Comparison of ENCODE assay signal across 12 cellular contexts in the genomic region with DNA sequence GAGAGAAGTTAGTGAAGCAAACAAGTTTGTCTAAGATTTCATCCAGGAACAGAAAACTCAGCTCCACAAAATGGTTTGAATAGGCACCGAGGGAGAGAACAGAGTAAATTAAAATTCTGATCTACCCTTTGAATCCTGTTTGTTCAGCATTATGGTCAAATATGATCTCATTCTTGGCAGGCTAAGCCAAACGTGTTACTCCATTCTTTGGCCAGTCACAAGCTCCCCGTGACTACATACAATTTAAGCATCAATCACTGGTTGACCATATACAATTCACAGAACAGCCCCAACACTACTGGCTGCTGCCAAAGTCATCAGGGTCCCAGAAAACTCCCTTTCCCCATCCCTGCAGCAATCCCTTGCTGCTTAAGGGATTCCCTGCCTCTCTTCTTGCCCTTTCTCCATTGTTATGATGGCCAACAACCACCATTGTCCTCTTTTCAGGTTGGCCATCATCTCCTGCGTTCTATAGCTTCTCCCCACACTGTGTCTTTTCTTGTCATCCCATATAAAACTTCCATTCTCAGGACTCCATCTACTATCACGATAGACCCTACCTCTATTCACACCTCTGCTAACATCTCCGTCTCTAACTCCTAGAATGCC. TPM values are rescaled to one million over a fixed set of nuclear protein-coding genes. Genes with fewer than 3 reads are reported as not detected.
DNase-seq lines count a peak whose midpoint lies in the region; ATAC-seq and TF ChIP-seq lines count a peak whose summit lies in the region.
"Had no signal": no experiment of that assay in that cellular context is flagged by ENCODE, and none has a peak within 500 bp of the region (broad histone marks: within the 10 kb centered on the region; RNA-seq: fewer than 3 reads in every experiment).

No MANE protein-coding gene starts in this region.

- no peaks in the 10 kb centered on the region for H3K9me3 ChIP-seq in heart left ventricle
- no peaks in the 10 kb centered on the region for H3K9me3 ChIP-seq in psoas muscle
- H3K9me3 ChIP-seq in A673 (ENCODE audit: low read depth, low read length, poor library complexity, severe bottlenecking) = no peaks in the 10 kb centered on the region

- H3K9me3 Mint-ChIP-seq in activated naive CD8-positive, alpha-beta T cell treated with anti-CD3 and anti-CD28 coated beads for 36 hours = peaks cover 2% of the 10 kb centered on the region

- H3K4me1 Mint-ChIP-seq in activated naive CD8-positive, alpha-beta T cell treated with anti-CD3 and anti-CD28 coated beads for 36 hours = no peaks in the 10 kb centered on the region

- peaks cover 3% of the 10 kb centered on the region for H3K27me3 Mint-ChIP-seq in activated naive CD8-positive, alpha-beta T cell treated with anti-CD3 and anti-CD28 coated beads for 36 hours

- BruUV-seq in A673 (replicated peaks; lab: Mats Ljungman, UMichigan) = no TSS peak

- intact Hi-C loops in heart left ventricle (cut with DNase I) (loop anchor here in 6 of 10 donors (1.0 to 10.0 kb wide), 8 partner anchors 43 to 795 kb away; partner anchors contain the start of genes GOLIM4 (in 2 of the 6), PDCD10 (in 1 of the 6) and SERPINI1 (in 1 of the 6)), psoas muscle (cut with DNase I) (loop anchor here in 1 of 2 donors (1.0 to 2.0 kb wide), 2 partner anchors 41 to 45 kb away; partner anchors contain the start of gene GOLIM4), A673 (cut with micrococcal nuclease; ENCODE audit: unreplicated experiment) (loop anchor here (5.0 to 10.0 kb wide), 2 partner anchors 465 to 798 kb away; no protein-coding TSS in a partner anchor)

- H3K27ac ChIP-seq in heart left ventricle (peak overlapping the region in 9 of 12 donors; percentile 23 to 72 (median 53)), psoas muscle (peak overlapping the region; percentile 42), A673 (ENCODE audit: low read depth, low read length, poor library complexity, severe bottlenecking) (no peak overlapping the region)

- no peak overlapping the region for H3K27ac Mint-ChIP-seq in activated naive CD8-positive, alpha-beta T cell treated with anti-CD3 and anti-CD28 coated beads for 36 hours
- H3K27ac Mint-ChIP-seq: activated naive CD8-positive, alpha-beta T cell had no signal

- TF ChIP-seq CTCF in heart left ventricle (IDR thresholded peaks at IDR 0.05) = no peak
- no peak for TF ChIP-seq CTCF in psoas muscle (IDR thresholded peaks at IDR 0.05)
- no peak for TF ChIP-seq CTCF in A673 (conservative IDR thresholded peaks at IDR 0.05; ENCODE audit: low read depth, low read length)

- POLR2A ChIA-PET in A673 (lab: Charles Lee; ENCODE audit: low non-redundant PET) = no interaction called here

- H3K36me3 ChIP-seq in heart left ventricle (peaks cover 0 to under 1% (median 0%) of the 10 kb centered on the region in 9 donors), psoas muscle (ENCODE audit: insufficient read depth in 1 of 2, low read depth in 1 of 2) (peaks cover 0 to under 1% of the 10 kb centered on the region in 2 donors), A673 (ENCODE audit: insufficient read depth, low read length, poor library complexity, severe bottlenecking) (no peaks in the 10 kb centered on the region)

- H3K36me3 Mint-ChIP-seq in activated naive CD8-positive, alpha-beta T cell treated with anti-CD3 and anti-CD28 coated beads for 36 hours = no peaks in the 10 kb centered on the region
- H3K36me3 Mint-ChIP-seq: activated naive CD8-positive, alpha-beta T cell; CD14-positive monocyte had no signal

- peak in 3 of 4 donors; percentile 28 to 54 (median 29) for ATAC-seq in heart left ventricle
- peak in 2 of 4 donors; percentile 28 to 40 for ATAC-seq in psoas muscle

- 54 to 59% (median 54%) methylated on average over 6 of the region's 6 CpGs for WGBS in heart left ventricle, 4 donors
- 51 to 55% (median 52%) methylated on average over 6 of the region's 6 CpGs for WGBS in psoas muscle, 3 donors

- DNase-seq in GM03348 (ENCODE audit: low spot score) = peak; percentile 35
- peak; percentile 69 for DNase-seq in amniotic epithelial cell (ENCODE audit: low read depth)
- DNase-seq in heart left ventricle = no peak
- no peak for DNase-seq in psoas muscle
- no peak for DNase-seq in A673 (ENCODE audit: low spot score)
- DNase-seq in activated naive CD8-positive, alpha-beta T cell treated with anti-CD3 and anti-CD28 coated beads for 36 hours = no peak
- DNase-seq in stimulated activated CD4-positive, alpha-beta T cell treated with anti-CD3 and anti-CD28 coated beads, Interleukin-1b, Interleukin-23, amount 100 ng/mL, for 48 hours = no peak
- DNase-seq in SKM-1 (lab: John Stamatoyannopoulos, UW; ENCODE audit: unreplicated experiment) = no peak
- DNase-seq: activated CD8-positive, alpha-beta memory T cell treated with anti-CD3 and anti-CD28 coated beads for 24 hours; NCI-H1930 had no signal

- H3K4me3 ChIP-seq in heart left ventricle (no peak overlapping the region), psoas muscle (no peak overlapping the region), A673 (ENCODE audit: low read depth, low read length, poor library complexity, severe bottlenecking) (no peak overlapping the region)

- H3K4me3 Mint-ChIP-seq in activated naive CD8-positive, alpha-beta T cell treated with anti-CD3 and anti-CD28 coated beads for 36 hours = no peak overlapping the region
- H3K4me3 Mint-ChIP-seq: activated naive CD8-positive, alpha-beta T cell; CD14-positive monocyte had no signal

- no peaks in the 10 kb centered on the region for H3K27me3 ChIP-seq in heart left ventricle
- H3K27me3 ChIP-seq in psoas muscle (ENCODE audit: insufficient read depth in 3 of 3, low read length in 2 of 3) = no peaks in the 10 kb centered on the region
- no peaks in the 10 kb centered on the region for H3K27me3 ChIP-seq in A673 (replicated peaks; ENCODE audit: insufficient read depth, low read depth, low read length, poor library complexity)

- CTCF ChIA-PET in A673 (lab: Charles Lee) = no interaction called here

- H3K4me1 ChIP-seq in heart left ventricle (peaks cover 0 to 61% (median 30%) of the 10 kb centered on the region in 12 donors), psoas muscle (peaks cover 25% of the 10 kb centered on the region), A673 (ENCODE audit: insufficient read depth, low read length, poor library complexity, severe bottlenecking) (no peaks in the 10 kb centered on the region)

- no peak for TF ChIP-seq POLR2A in heart left ventricle (IDR thresholded peaks at IDR 0.05)

RNA-seq across cellular contexts. Expression of gene GOLIM4, which starts 46.3 kb away (rescaled TPM):
- total RNA-seq in heart left ventricle (100 to 1,000 TPM in 1 of 9 donors, 10 to 100 TPM in 8; 61.7 to 106 (median 66.3) TPM), psoas muscle (10 to 100 TPM; 13.4 to 34.1 (median 25.2) TPM), A673 (2021) (12.2 and 12.3 TPM in 2 replicates)
- polyA plus RNA-seq in heart left ventricle (10 to 100 TPM; 31.5 to 43.2 TPM), psoas muscle (10 to 100 TPM in 1 of 3 donors, 1 to 10 TPM in 2; 8.6 to 12.6 (median 8.6) TPM)
- 1 to 10 TPM; 6.1 to 6.5 TPM for total RNA-seq in activated naive CD8-positive, alpha-beta T cell treated with anti-CD3 and anti-CD28 coated beads for 36 hours

Comparison
In these comparisons a context has a peak if more than half of its experiments do, and no peak if none do; other contexts are left out.
1. DNase-seq: peak in GM03348 (single experiment) and amniotic epithelial cell (single experiment); none in heart left ventricle (0 of 5), psoas muscle (0 of 2), A673 (single experiment), activated naive CD8-positive, alpha-beta T cell treated with anti-CD3 and anti-CD28 coated beads for 36 hours (single experiment), stimulated activated CD4-positive, alpha-beta T cell treated with anti-CD3 and anti-CD28 coated beads, Interleukin-1b, Interleukin-23, amount 100 ng/mL, for 48 hours (single experiment) and SKM-1 (single experiment).